Comparison of ENCODE assay signal across 9 cellular contexts in the genomic region with DNA sequence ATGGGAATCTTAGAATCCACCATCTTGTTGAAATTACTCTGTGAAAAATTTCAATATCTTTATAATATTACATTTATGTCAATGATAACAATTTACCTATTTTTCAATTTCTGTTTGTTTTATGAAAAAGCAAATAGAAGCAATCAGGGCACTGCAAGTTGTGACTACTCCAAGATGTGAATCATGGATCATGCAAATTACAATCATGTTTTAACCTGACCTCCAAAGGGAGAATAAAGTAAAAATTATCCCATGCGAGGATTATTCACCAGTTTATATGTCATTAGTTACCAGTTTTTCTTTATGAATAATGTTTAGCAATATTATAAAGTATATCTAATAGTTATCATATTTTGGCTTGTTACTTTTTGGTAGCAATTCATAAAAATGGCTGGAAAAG. TPM values are rescaled to one million over a fixed set of nuclear protein-coding genes. Genes with fewer than 3 reads are reported as not detected.
DNase-seq lines count a peak whose midpoint lies in the region; ATAC-seq, FAIRE-seq and TF ChIP-seq lines count a peak whose summit lies in the region.
"Not testable (repeated sequence)": the region's sequence is repeated elsewhere in the genome, so short reads cannot be mapped to it uniquely, and the experiment has no call there.
"Had no signal": no experiment of that assay in that cellular context is flagged by ENCODE, and none has a peak within 500 bp of the region (broad histone marks: within the 10 kb centered on the region; RNA-seq: fewer than 3 reads in every experiment).

No MANE protein-coding gene starts in this region.

- dilution Hi-C loops in mammary epithelial cell (cut with HindIII; ENCODE audit: low sequenced_read_pairs), result not testable (repeated sequence)

- CTCF ChIA-PET in PC-9 (lab: Charles Lee); mammary epithelial cell (lab: Charles Lee; ENCODE audit: low non-redundant PET): not testable (repeated sequence)

- ATAC-seq in pancreas, result not testable (repeated sequence)

- not testable (repeated sequence) for H4K20me1 ChIP-seq in GM23248 (ENCODE audit: insufficient read depth); PC-9 (ENCODE audit: insufficient read depth); mammary epithelial cell (ENCODE audit: insufficient read depth, low read length); smooth muscle cell (ENCODE audit: low read depth)

- H3K4me2 ChIP-seq in GM23248 (ENCODE audit: unreplicated experiment), result peak overlapping the region; percentile 86
- H3K4me2 ChIP-seq in PC-9, result not testable (repeated sequence)
- peak overlapping the region; percentile 54 for H3K4me2 ChIP-seq in mammary epithelial cell (ENCODE audit: insufficient read depth, low read depth, low read length)
- H3K4me2 ChIP-seq in smooth muscle cell, result peak overlapping the region; percentile 73

- not testable (repeated sequence) for BruUV-seq in PC-9 (replicated peaks; lab: Mats Ljungman, UMichigan); mammary epithelial cell (replicated peaks; lab: Mats Ljungman, UMichigan)

- H3K36me3 ChIP-seq in GM23248 (ENCODE audit: low read depth); PC-9 (ENCODE audit: low read depth); mammary epithelial cell (ENCODE audit: insufficient read depth, low read length); pancreas; smooth muscle cell (ENCODE audit: low read depth): not testable (repeated sequence)

- intact Hi-C loops in PC-9 (cut with micrococcal nuclease; ENCODE audit: unreplicated experiment), result loop anchor here (5.0 kb wide), 1 partner anchor 95 kb away; no protein-coding TSS in a partner anchor
- intact Hi-C loops in mammary epithelial cell (cut with micrococcal nuclease); pancreas (cut with DNase I): not testable (repeated sequence)

- H3K27me3 ChIP-seq in GM23248 (replicated peaks; ENCODE audit: insufficient read depth); PC-9 (ENCODE audit: insufficient read depth, low read depth); mammary epithelial cell (ENCODE audit: insufficient read depth, low read length); pancreas; smooth muscle cell (ENCODE audit: low read depth): not testable (repeated sequence)

- not testable (repeated sequence) for H3K9me3 ChIP-seq in GM23248 (ENCODE audit: low read depth); PC-9 (ENCODE audit: insufficient read depth, low read depth); mammary epithelial cell (replicated peaks; ENCODE audit: insufficient read depth, low read length); pancreas; smooth muscle cell (replicated peaks; ENCODE audit: low read depth)

- H3K27ac ChIP-seq in GM23248, result peak overlapping the region; percentile 87
- peak overlapping the region; percentile 55; the same call in 1 of the 2 replicates for H3K27ac ChIP-seq in PC-9
- H3K27ac ChIP-seq in mammary epithelial cell (ENCODE audit: insufficient read depth, low read depth, low read length), result peak overlapping the region; percentile 82
- H3K27ac ChIP-seq in epithelial cell of prostate, result peak overlapping the region; percentile 93
- not testable (repeated sequence) for H3K27ac ChIP-seq in pancreas; smooth muscle cell (ENCODE audit: low read depth)

- H3K4me3 ChIP-seq in GM23248, result peak overlapping the region; percentile 65; the same call in 1 of the 2 replicates
- H3K4me3 ChIP-seq in PC-9; mammary epithelial cell (replicated peaks in 1 of 3; ENCODE audit: insufficient read depth in 1 of 3, low read depth in 2 of 3, low read length in 3 of 3); pancreas; smooth muscle cell: not testable (repeated sequence)

- peak overlapping the region; percentile 79 for H3K9ac ChIP-seq in GM23248
- H3K9ac ChIP-seq in mammary epithelial cell (ENCODE audit: insufficient read depth, low read length); smooth muscle cell (ENCODE audit: low read depth): not testable (repeated sequence)

- H3F3A ChIP-seq in GM23248 (ENCODE audit: insufficient read depth); PC-9 (ENCODE audit: insufficient read depth, low read depth); smooth muscle cell (ENCODE audit: low read depth): not testable (repeated sequence)

- WGBS in GM23248 (ENCODE audit: low coverage in 1 of 2, low lambda C conversion rate in 2 of 2, missing lambda C conversion rate in 2 of 2), 2 experiments, result 27 to 35% methylated on average over 1 of the region's 1 CpG
- 0% methylated on average over 1 of the region's 1 CpG for WGBS in mammary epithelial cell (ENCODE audit: low coverage, missing lambda C conversion rate)
- 53 to 56% methylated on average over 1 of the region's 1 CpG for WGBS in pancreas, 2 donors
- 67% methylated on average over 1 of the region's 1 CpG for WGBS in smooth muscle cell (ENCODE audit: low lambda C conversion rate)

- DNase-seq in GM23248; PC-9; epithelial cell of prostate (ENCODE audit: low read depth, low spot score); pancreas; smooth muscle cell (lab: John Stamatoyannopoulos, UW; ENCODE audit: unreplicated experiment): not testable (repeated sequence)
- DNase-seq in mammary epithelial cell, result peak; percentile 75

- not testable (repeated sequence) for TF ChIP-seq CTCF in PC-9 (conservative IDR thresholded peaks at IDR 0.05); mammary epithelial cell (conservative IDR thresholded peaks at IDR 0.05 in 1 of 2, IDR thresholded peaks at IDR 0.05 in 1 of 2; ENCODE audit: extremely low read depth in 1 of 2, insufficient read depth in 1 of 2, low read depth in 1 of 2, low read length in 2 of 2); pancreas (IDR thresholded peaks at IDR 0.05); smooth muscle cell (IDR thresholded peaks at IDR 0.05; ENCODE audit: borderline replicate concordance, insufficient read depth, poor library complexity, severe bottlenecking)

- in situ Hi-C loops in GM23248 (cut with MboI); mammary epithelial cell (cut with MboI; ENCODE audit: low sequenced_read_pairs in 2 of 2): not testable (repeated sequence)

- POLR2A ChIA-PET in PC-9 (lab: Charles Lee; ENCODE audit: unreplicated experiment), result not testable (repeated sequence)

- H3K9me2 ChIP-seq in GM23248 (ENCODE audit: insufficient read depth); PC-9 (ENCODE audit: insufficient read depth): not testable (repeated sequence)

- not testable (repeated sequence) for H2AFZ ChIP-seq in GM23248; PC-9; mammary epithelial cell (ENCODE audit: low read depth, low read length); smooth muscle cell (ENCODE audit: low read depth)

- H3K79me2 ChIP-seq in GM23248 (ENCODE audit: insufficient read depth); mammary epithelial cell (ENCODE audit: insufficient read depth, low read length); smooth muscle cell (ENCODE audit: low read depth): not testable (repeated sequence)
- peaks cover 36% of the 10 kb centered on the region for H3K79me2 ChIP-seq in PC-9 (ENCODE audit: low read depth)

- H3K4me1 ChIP-seq in GM23248 (ENCODE audit: insufficient read depth), result peaks cover 16% of the 10 kb centered on the region
- not testable (repeated sequence) for H3K4me1 ChIP-seq in PC-9 (replicated peaks; ENCODE audit: insufficient read depth); mammary epithelial cell (ENCODE audit: insufficient read depth, low read length); pancreas; smooth muscle cell (ENCODE audit: low read depth)

- FAIRE-seq in islet of Langerhans (lab: Jason Lieb, UNC) (peak; percentile 88), pancreas (lab: Jason Lieb, UNC) (peak; percentile 43)

RNA-seq across cellular contexts. Expression of gene AKR1C1, which starts 0.9 kb away (rescaled TPM):
- total RNA-seq in GM23248 (2014; rRNA removed; shearing (Covaris generic)), result 23.8 and 39.4 TPM in 2 replicates
- polyA plus RNA-seq in GM23248 (2016; fragmentation: Nextera tagmentation; extraction: Ambion mirVana) (43.9 and 44.5 TPM in 2 replicates), mammary epithelial cell (62.4 TPM), pancreas (10 to 100 TPM in 1 of 2 donors, 1 to 10 TPM in 1; 9.2 to 11.8 TPM), smooth muscle cell (18.0 and 20.5 TPM in 2 replicates)
- total RNA-seq in PC-9 (2021) (1,253 and 1,313 TPM in 2 replicates), mammary epithelial cell (10 to 100 TPM in 1 of 2 donors, 1 to 10 TPM in 1; 7.5 to 18.4 TPM), pancreas (10 to 100 TPM in 2 of 6 donors, 1 to 10 TPM in 4; 4.1 to 17.4 (median 8.8) TPM), smooth muscle cell (16.3 and 25.3 TPM in 2 replicates)
- 45.4 TPM for polyA minus RNA-seq in mammary epithelial cell
- polyA plus RNA-seq: CD8-positive, alpha-beta memory T cell had no signal

RNA-seq across cellular contexts. Expression of gene AKR1C2, which starts 41.3 kb away (rescaled TPM):
- total RNA-seq in GM23248 (2014; rRNA removed; shearing (Covaris generic)), result 9.6 and 13.7 TPM in 2 replicates
- 19.8 and 20.9 TPM in 2 replicates for polyA plus RNA-seq in GM23248 (2016; fragmentation: Nextera tagmentation; extraction: Ambion mirVana)
- total RNA-seq in PC-9 (2021), result 1,997 and 2,032 TPM in 2 replicates
- 10 to 100 TPM; 19.7 to 28.0 TPM for total RNA-seq in mammary epithelial cell
- 40.3 TPM for polyA plus RNA-seq in mammary epithelial cell
- polyA minus RNA-seq in mammary epithelial cell, result 22.8 TPM
- total RNA-seq in pancreas, result 10 to 100 TPM in 1 of 6 donors, 1 to 10 TPM in 5; 3.2 to 10.9 (median 5.6) TPM
- polyA plus RNA-seq in pancreas, result 1 to 10 TPM; 2.9 to 5.1 TPM
- total RNA-seq in smooth muscle cell, result 6.6 and 8.5 TPM in 2 replicates
- polyA plus RNA-seq in smooth muscle cell, result 9.0 and 19.6 TPM in 2 replicates
- total RNA-seq: CD8-positive, alpha-beta memory T cell had no signal
- polyA plus RNA-seq: CD14-positive monocyte; CD8-positive, alpha-beta memory T cell had no signal

Comparison
In these comparisons a context has a peak if more than half of its experiments do, and no peak if none do; other contexts are left out.
1. RNA of gene AKR1C1, which starts 0.9 kb away (total RNA-seq): 1,253 to 1,313 TPM in PC-9; 23.8 to 39.4 TPM in GM23248, 7.5 to 18.4 TPM in mammary epithelial cell, 16.3 to 25.3 TPM in smooth muscle cell and 4.1 to 17.4 TPM in pancreas; every median in the first group is over 10 times any median in the second.
2. RNA of gene AKR1C2, which starts 41.3 kb away (total RNA-seq): 1,997 to 2,032 TPM in PC-9; 19.7 to 28.0 TPM in mammary epithelial cell, 9.6 to 13.7 TPM in GM23248, 3.2 to 10.9 TPM in pancreas and 6.6 to 8.5 TPM in smooth muscle cell; every median in the first group is over 10 times any median in the second.